Comparison of ENCODE assay signal across 13 cellular contexts in genomic region chr14:64788706-64789105, GRCh38.
DNase-seq lines count a peak whose midpoint lies in the region; ATAC-seq and TF ChIP-seq lines count a peak whose summit lies in the region.
"Had no signal": no experiment of that assay in that cellular context is flagged by ENCODE, and none has a peak within 500 bp of the region (broad histone marks: within the 10 kb centered on the region; RNA-seq: fewer than 3 reads in every experiment).

No MANE protein-coding gene starts in this region.

- H3K4me3 Mint-ChIP-seq in WTC11 = no peak overlapping the region
- H3K4me3 Mint-ChIP-seq: stimulated activated naive CD8-positive, alpha-beta T cell treated with anti-CD3 and anti-CD28 coated beads, Interleukin-15, amount 100 ng/mL, for 72 hours had no signal

- H3K4me1 Mint-ChIP-seq in WTC11 = peaks cover 14% of the 10 kb centered on the region
- H3K4me1 Mint-ChIP-seq: stimulated activated naive CD8-positive, alpha-beta T cell treated with anti-CD3 and anti-CD28 coated beads, Interleukin-15, amount 100 ng/mL, for 72 hours had no signal

- H3K27me3 Mint-ChIP-seq in WTC11 (ENCODE audit: low read depth) = no peaks in the 10 kb centered on the region
- H3K27me3 Mint-ChIP-seq: stimulated activated naive CD8-positive, alpha-beta T cell treated with anti-CD3 and anti-CD28 coated beads, Interleukin-15, amount 100 ng/mL, for 72 hours had no signal

- H3K27ac Mint-ChIP-seq in WTC11 = no peak overlapping the region

- H3K36me3 ChIP-seq in kidney epithelial cell (ENCODE audit: control insufficient read depth, insufficient read depth, low read length) = no peaks in the 10 kb centered on the region
- H3K36me3 ChIP-seq: sigmoid colon, SJSA1 had no signal

- CTCF ChIA-PET in WTC11 (lab: Charles Lee) = interaction anchor here (1.1 to 3.4 kb wide), 2 partner anchors 11 to 152 kb away, joined by 3 to 21 read pairs; no protein-coding TSS in a partner anchor

- no peaks in the 10 kb centered on the region for H3K9me3 Mint-ChIP-seq in WTC11
- H3K9me3 Mint-ChIP-seq: stimulated activated naive CD8-positive, alpha-beta T cell treated with anti-CD3 and anti-CD28 coated beads, Interleukin-15, amount 100 ng/mL, for 72 hours had no signal

- ATAC-seq in WTC11 = no peak
- ATAC-seq: stimulated activated naive CD8-positive, alpha-beta T cell treated with anti-CD3 and anti-CD28 coated beads, Interleukin-15, amount 100 ng/mL, for 72 hours had no signal

- POLR2A ChIA-PET in WTC11 (lab: Charles Lee) = no interaction called here

- TF ChIP-seq CTCF in kidney epithelial cell (IDR thresholded peaks at IDR 0.05; ENCODE audit: insufficient read depth, low read length, poor library complexity, severe bottlenecking) (no peak), WTC11 (IDR thresholded peaks at IDR 0.05) (no peak), GM20000 (IDR thresholded peaks at IDR 0.05; ENCODE audit: extremely low read depth, missing control alignments) (no peak)

- no peak overlapping the region for H3K4me3 ChIP-seq in kidney epithelial cell (ENCODE audit: low read depth, low read length)
- H3K4me3 ChIP-seq: sigmoid colon, SJSA1 had no signal

- DNase-seq in DMS 273 (lab: John Stamatoyannopoulos, UW; ENCODE audit: unreplicated experiment) (peak; percentile 70), LHCN-M2 (ENCODE audit: low read depth) (peak; percentile 88), astrocyte of the hippocampus (ENCODE audit: low read depth, low spot score) (peak; percentile 87), kidney epithelial cell (ENCODE audit: low read depth) (peak; percentile 74), DMS153 (lab: John Stamatoyannopoulos, UW) (no peak), GDM1 (lab: John Stamatoyannopoulos, UW) (no peak), WTC11 (ENCODE audit: low spot score) (no peak), GM20000 (ENCODE audit: low spot score) (no peak)
- DNase-seq: effector memory CD4-positive, alpha-beta T cell; NCI-H1436 treated with DMSO at 0.1 percent for 48 hours; sigmoid colon; stimulated activated naive CD8-positive, alpha-beta T cell treated with anti-CD3 and anti-CD28 coated beads, Interleukin-15, amount 100 ng/mL, for 72 hours had no signal

- no peaks in the 10 kb centered on the region for H3K27me3 ChIP-seq in kidney epithelial cell (ENCODE audit: control insufficient read depth, insufficient read depth, low read length)
- H3K27me3 ChIP-seq: sigmoid colon, SJSA1 had no signal

- H3K36me3 Mint-ChIP-seq in WTC11 = no peaks in the 10 kb centered on the region

TF ChIP-seq in WTC11, 78 proteins besides CTCF, POLR2A, EP300 and RAD21:
- no peak for TF ChIP-seq E2F4 (CRISPR knock-in tag; IDR thresholded peaks at IDR 0.05; ENCODE audit: borderline replicate concordance, low read depth)

Comparison
In these comparisons a context has a peak if more than half of its experiments do, and no peak if none do; other contexts are left out.
1. DNase-seq: peak in DMS 273 (single experiment), LHCN-M2 (single experiment), astrocyte of the hippocampus (single experiment) and kidney epithelial cell (single experiment); none in DMS153 (single experiment), GDM1 (single experiment), WTC11 (single experiment) and GM20000 (single experiment).